8 cellular contexts compared by ENCODE assay signal in the genomic region with DNA sequence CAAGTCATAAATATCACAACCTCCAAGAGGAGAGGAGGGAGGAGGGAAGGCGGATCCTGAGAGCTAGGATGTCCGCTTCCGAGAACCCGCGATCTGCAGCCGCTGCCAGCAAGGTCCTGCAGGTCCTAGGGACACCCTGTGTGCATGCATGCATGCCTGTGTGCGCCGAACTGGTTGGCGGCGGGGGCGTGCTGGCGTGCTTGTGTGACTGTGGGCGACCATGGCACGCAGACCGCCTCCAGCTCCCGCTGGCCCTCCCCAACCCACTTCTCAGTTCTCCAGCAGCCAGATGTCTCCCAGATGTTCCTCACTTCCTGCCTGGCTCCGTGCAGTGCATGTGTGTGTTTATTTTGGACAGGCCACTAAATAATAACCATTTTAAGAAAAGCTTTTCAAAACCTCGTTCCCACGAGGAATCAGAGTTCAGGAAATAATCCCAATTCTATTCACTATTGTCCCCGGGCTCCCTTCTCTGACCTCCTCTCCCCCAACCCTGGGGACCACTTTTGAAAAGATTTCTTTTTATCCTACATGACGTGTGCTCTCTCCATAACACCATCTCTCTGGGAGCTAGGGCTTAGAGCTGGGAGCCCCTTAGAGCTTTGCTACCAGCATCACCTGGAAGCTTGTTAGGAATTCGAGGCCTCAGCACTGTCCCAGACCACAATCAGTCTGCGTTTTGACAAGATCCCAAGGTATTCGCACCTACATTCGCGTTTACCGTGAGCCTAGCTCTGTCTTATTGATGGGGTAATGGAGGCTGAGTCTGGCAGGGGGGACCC. TPM values are rescaled to one million over a fixed set of nuclear protein-coding genes. Genes with fewer than 3 reads are reported as not detected.
DNase-seq lines count a peak whose midpoint lies in the region; ATAC-seq and TF ChIP-seq lines count a peak whose summit lies in the region.

No MANE protein-coding gene starts in this region.

- DNase-seq in HT1080 (ENCODE audit: low read depth) (peak; percentile 15), MCF 10A (ENCODE audit: unreplicated experiment) (peak; percentile 58), iris pigment epithelial cell (ENCODE audit: low read depth) (peak; percentile 38), substantia nigra (lab: John Stamatoyannopoulos, UW) (peak in 3 of 49 donors; percentile 37 to 85 (median 37)), NK-92 (lab: John Stamatoyannopoulos, UW; ENCODE audit: unreplicated experiment) (no peak), activated gamma-delta T cell (lab: John Stamatoyannopoulos, UW) (no peak)
- no peak for DNase-seq in activated CD4-positive, alpha-beta memory T cell treated with anti-CD3 and anti-CD28 coated beads for 36 hours

- H3K27ac ChIP-seq in substantia nigra (ENCODE audit: low read depth, low read length, poor library complexity, severe bottlenecking) = peak overlapping the region; percentile 56

- BruUV-seq in MCF 10A (replicated peaks; lab: Mats Ljungman, UMichigan) = no TSS peak

- peak overlapping the region; percentile 95 for H3K27ac Mint-ChIP-seq in MCF 10A (ENCODE audit: low read depth, unreplicated experiment)
- H3K27ac Mint-ChIP-seq in activated CD4-positive, alpha-beta memory T cell treated with anti-CD3 and anti-CD28 coated beads for 36 hours = no peak overlapping the region

- TF ChIP-seq CTCF in MCF 10A (IDR thresholded peaks at IDR 0.05; ENCODE audit: unreplicated experiment) = no peak

- peak overlapping the region; percentile 38 for H3K4me3 Mint-ChIP-seq in MCF 10A (ENCODE audit: unreplicated experiment)
- no peak overlapping the region for H3K4me3 Mint-ChIP-seq in activated CD4-positive, alpha-beta memory T cell treated with anti-CD3 and anti-CD28 coated beads for 36 hours

- POLR2A ChIA-PET in MCF 10A (lab: Yijun Ruan, JAX) = interaction anchor here (0.6 to 10.1 kb wide), 9 partner anchors 8 to 667 kb away, joined by 3 to 146 read pairs (median 4); partner anchors contain the start of gene UNC5B
- POLR2A ChIA-PET in activated CD4-positive, alpha-beta memory T cell treated with anti-CD3 and anti-CD28 coated beads for 36 hours (lab: Charles Lee) = no interaction called here

- CTCF ChIA-PET in MCF 10A (lab: Yijun Ruan, JAX) = interaction anchor here (0.6 to 1.9 kb wide), 10 partner anchors 11 to 721 kb away, joined by 3 to 7 read pairs (median 5); no protein-coding TSS in a partner anchor
- CTCF ChIA-PET in activated CD4-positive, alpha-beta memory T cell treated with anti-CD3 and anti-CD28 coated beads for 36 hours (lab: Charles Lee) = no interaction called here

- ATAC-seq in HG03175 (IDR thresholded peaks at IDR 0.05; ENCODE audit: unreplicated experiment) = no peak

- peaks cover 68% of the 10 kb centered on the region for H3K4me1 Mint-ChIP-seq in MCF 10A (ENCODE audit: insufficient read depth, unreplicated experiment)
- H3K4me1 Mint-ChIP-seq in activated CD4-positive, alpha-beta memory T cell treated with anti-CD3 and anti-CD28 coated beads for 36 hours (ENCODE audit: low read depth) = no peaks in the 10 kb centered on the region

- no peaks in the 10 kb centered on the region for H3K9me3 Mint-ChIP-seq in MCF 10A (ENCODE audit: unreplicated experiment)
- H3K9me3 Mint-ChIP-seq in activated CD4-positive, alpha-beta memory T cell treated with anti-CD3 and anti-CD28 coated beads for 36 hours = no peaks in the 10 kb centered on the region

- intact Hi-C loops in MCF 10A (cut with micrococcal nuclease) = loop anchor here (2.0 kb wide), 1 partner anchor 16 kb away; no protein-coding TSS in a partner anchor
- intact Hi-C loops in activated CD4-positive, alpha-beta memory T cell treated with anti-CD3 and anti-CD28 coated beads for 36 hours (cut with micrococcal nuclease) = no loop called here

- peaks cover 7% of the 10 kb centered on the region for H3K36me3 Mint-ChIP-seq in MCF 10A (ENCODE audit: insufficient read depth, unreplicated experiment)
- H3K36me3 Mint-ChIP-seq in activated CD4-positive, alpha-beta memory T cell treated with anti-CD3 and anti-CD28 coated beads for 36 hours = no peaks in the 10 kb centered on the region

- no peaks in the 10 kb centered on the region for H3K27me3 Mint-ChIP-seq in MCF 10A (ENCODE audit: insufficient read depth, unreplicated experiment)
- peaks cover 2% of the 10 kb centered on the region for H3K27me3 Mint-ChIP-seq in activated CD4-positive, alpha-beta memory T cell treated with anti-CD3 and anti-CD28 coated beads for 36 hours

RNA-seq across cellular contexts. Expression of gene UNC5B, which starts 32.5 kb away (rescaled TPM):
- total RNA-seq in HT1080 (2014; rRNA removed; shearing (Covaris generic)) = 1.7 and 2.9 TPM in 2 replicates
- polyA plus RNA-seq in HT1080 (2015; cell fraction: cytosol; rRNA removed) = 2.5 and 3.5 TPM in 2 replicates
- polyA plus RNA-seq in HT1080 (2015; cell fraction: nucleus; rRNA removed) = 6.3 and 6.9 TPM in 2 replicates
- 80.5 and 82.4 TPM in 2 replicates for total RNA-seq in MCF 10A (2022)
- under 1 TPM in 1 of 2 experiments, not detected in 1; 0.02 TPM for total RNA-seq in activated CD4-positive, alpha-beta memory T cell treated with anti-CD3 and anti-CD28 coated beads for 36 hours

Comparison
In these comparisons a context has a peak if more than half of its experiments do, and no peak if none do; other contexts are left out.
1. DNase-seq: peak in HT1080 (single experiment), MCF 10A (single experiment) and iris pigment epithelial cell (single experiment); none in activated CD4-positive, alpha-beta memory T cell treated with anti-CD3 and anti-CD28 coated beads for 36 hours (single experiment), NK-92 (single experiment) and activated gamma-delta T cell (single experiment).
2. RNA of gene UNC5B, which starts 32.5 kb away (total RNA-seq): 80.5 to 82.4 TPM in MCF 10A; 1.7 to 2.9 TPM in HT1080 and 0.02 TPM in activated CD4-positive, alpha-beta memory T cell treated with anti-CD3 and anti-CD28 coated beads for 36 hours; every median in the first group is over 10 times any median in the second.